ENCODE assay signal across 2 cellular contexts in genomic region chr12:4276524-4277204, GRCh38.
TF ChIP-seq lines count a peak whose summit lies in the region.

No MANE protein-coding gene starts in this region.

TF ChIP-seq in GM23338, 12 proteins besides CTCF, POLR2A, EP300 and RAD21:
- TF ChIP-seq ZNF462 (CRISPR knock-in tag; IDR thresholded peaks at IDR 0.05) (no peak), REST (IDR thresholded peaks at IDR 0.05; ENCODE audit: unreplicated experiment) (peak; percentile 4), CREB1 (CRISPR knock-in tag; IDR thresholded peaks at IDR 0.05; ENCODE audit: low read depth) (no peak), NANOG (IDR thresholded peaks at IDR 0.05; ENCODE audit: borderline replicate concordance) (no peak), POLR2AphosphoS5 (IDR thresholded peaks at IDR 0.05; ENCODE audit: low read depth) (peak; percentile 40; the same call in 1 of the 2 replicates)

TF ChIP-seq in K562, 482 proteins besides CTCF, POLR2A, EP300 and RAD21 (continues in another document):
- peak; percentile 90 to 98 for TF ChIP-seq TEAD1 (CRISPR knock-in tag; IDR thresholded peaks at IDR 0.05)
- TF ChIP-seq ATF1 (CRISPR knock-in tag; IDR thresholded peaks at IDR 0.05) = no peak
- TF ChIP-seq ATF1 (tag; IDR thresholded peaks at IDR 0.05) = 0 out of 2 replicates have a peak, but pooled peaks have one; percentile 14
- TF ChIP-seq MLLT1 (IDR thresholded peaks at IDR 0.05) = peak in 1 of 2 experiments; percentile 32; a peak in 1 of 4 replicates
- TF ChIP-seq POLR2AphosphoS5 (IDR thresholded peaks at IDR 0.05; ENCODE audit: control insufficient read depth, insufficient read depth, low read depth, low read length) = 0 out of 2 replicates have a peak, but pooled peaks have one; percentile 22
- TF ChIP-seq JUND (IDR thresholded peaks at IDR 0.05; ENCODE audit: borderline replicate concordance, low read depth, low read length) = peak; percentile 82
- TF ChIP-seq JUND (tag; IDR thresholded peaks at IDR 0.05; ENCODE audit: borderline replicate concordance, low read depth, low read length) = peak; percentile 76; the same call in 1 of the 3 replicates
- TF ChIP-seq ZBTB7A (IDR thresholded peaks at IDR 0.05; ENCODE audit: borderline replicate concordance, control insufficient read depth, low read depth, low read length) = peak; percentile 20; the same call in 1 of the 2 replicates
- TF ChIP-seq BRF2 (IDR thresholded peaks at IDR 0.05; ENCODE audit: borderline replicate concordance, insufficient read depth, insufficient read length) = no peak
- 0 out of 2 replicates have a peak, but pooled peaks have one; percentile 53 for TF ChIP-seq RB1 (IDR thresholded peaks at IDR 0.05; ENCODE audit: low read depth)
- peak; percentile 90 for TF ChIP-seq NFIC (IDR thresholded peaks at IDR 0.05)
- TF ChIP-seq CC2D1A (IDR thresholded peaks at IDR 0.05) = peak; percentile 80; the same call in 1 of the 2 replicates
- TF ChIP-seq DPF2 (IDR thresholded peaks at IDR 0.05) = 0 out of 2 replicates have a peak, but pooled peaks have one; percentile 32
- TF ChIP-seq SMARCA4 (IDR thresholded peaks at IDR 0.05) = 0 out of 2 replicates have a peak, but pooled peaks have one; percentile 9
- peak; percentile 42; the same call in 1 of the 2 replicates for TF ChIP-seq CHD2 (IDR thresholded peaks at IDR 0.05; ENCODE audit: low read depth, low read length)
- TF ChIP-seq ESRRA (IDR thresholded peaks at IDR 0.05; ENCODE audit: borderline replicate concordance, low read depth) = peak; percentile 51; the same call in 1 of the 2 replicates
- peak; percentile 93 for TF ChIP-seq TEAD2 (tag; IDR thresholded peaks at IDR 0.05)
- no peak for TF ChIP-seq ZNF586 (CRISPR knock-in tag; conservative IDR thresholded peaks at IDR 0.05)
- peak; percentile 15 for TF ChIP-seq PRDM10 (IDR thresholded peaks at IDR 0.05; ENCODE audit: partially characterized antibody)
- TF ChIP-seq CTCFL (IDR thresholded peaks at IDR 0.05; ENCODE audit: borderline replicate concordance, insufficient read depth, low read depth, low read length, poor library complexity, severe bottlenecking) = peak; percentile 16
- no peak for TF ChIP-seq E2F5 (CRISPR knock-in tag; IDR thresholded peaks at IDR 0.05)
- TF ChIP-seq ZNF740 (CRISPR knock-in tag; IDR thresholded peaks at IDR 0.05) = peak; percentile 67; the same call in 1 of the 2 replicates
- TF ChIP-seq ZNF740 (tag; IDR thresholded peaks at IDR 0.05) = peak in 1 of 2 experiments; percentile 73; a peak in 1 of 4 replicates
- TF ChIP-seq SFPQ (IDR thresholded peaks at IDR 0.05; ENCODE audit: low read depth, low read length) = no peak
- no peak for TF ChIP-seq TSHZ1 (CRISPR knock-in tag; IDR thresholded peaks at IDR 0.05)
- peak; percentile 36 for TF ChIP-seq VEZF1 (CRISPR knock-in tag; IDR thresholded peaks at IDR 0.05)
- peak; percentile 80 for TF ChIP-seq DEAF1 (CRISPR knock-in tag; IDR thresholded peaks at IDR 0.05)
- TF ChIP-seq ARID2 (IDR thresholded peaks at IDR 0.05) = peak; percentile 21; the same call in 1 of the 2 replicates
- TF ChIP-seq NCOR1 (IDR thresholded peaks at IDR 0.05) = 0 out of 2 replicates have a peak, but pooled peaks have one; percentile 16
- peak; percentile 51 for TF ChIP-seq ATF3 (IDR thresholded peaks at IDR 0.05)
- no peak for TF ChIP-seq ATF3 (CRISPR knock-in tag; conservative IDR thresholded peaks at IDR 0.05)
- no peak for TF ChIP-seq WHSC1 (IDR thresholded peaks at IDR 0.05; ENCODE audit: low read length)
- TF ChIP-seq ZFP1 (CRISPR knock-in tag; IDR thresholded peaks at IDR 0.05) = no peak
- TF ChIP-seq NR2C1 (IDR thresholded peaks at IDR 0.05) = peak; percentile 52; the same call in 1 of the 2 replicates
- no peak for TF ChIP-seq NR2C1 (tag; IDR thresholded peaks at IDR 0.05)
